In genomic region chr20:10169752-10170151, GRCh38 we compare ENCODE assay signal across 9 cellular contexts. TPM values are rescaled to one million over a fixed set of nuclear protein-coding genes. Genes with fewer than 3 reads are reported as not detected.
"Had no signal": no experiment of that assay in that cellular context is flagged by ENCODE, and none has a peak within 500 bp of the region (broad histone marks: within the 10 kb centered on the region; RNA-seq: fewer than 3 reads in every experiment).

No MANE protein-coding gene starts in this region.

- DNase-seq: IMR-90, KBM-7, KG1 had no signal

- FAIRE-seq: HTR-8/SVneo, K562 had no signal

- ATAC-seq: K562 had no signal

- H3K4me3 ChIP-seq: K562 had no signal

- H3K27ac ChIP-seq: HL-60, KMS-11 had no signal

- H3K4me2 ChIP-seq: KMS-11 had no signal

- H3K9ac ChIP-seq: KMS-11 had no signal

RNA-seq across cellular contexts. Expression of gene SNAP25, which starts 48.9 kb away (rescaled TPM):
- total RNA-seq: HT-29, K562 had no signal
- polyA plus RNA-seq: IgD-negative memory B cell had no signal
